12 cellular contexts compared by ENCODE assay signal in the genomic region with DNA sequence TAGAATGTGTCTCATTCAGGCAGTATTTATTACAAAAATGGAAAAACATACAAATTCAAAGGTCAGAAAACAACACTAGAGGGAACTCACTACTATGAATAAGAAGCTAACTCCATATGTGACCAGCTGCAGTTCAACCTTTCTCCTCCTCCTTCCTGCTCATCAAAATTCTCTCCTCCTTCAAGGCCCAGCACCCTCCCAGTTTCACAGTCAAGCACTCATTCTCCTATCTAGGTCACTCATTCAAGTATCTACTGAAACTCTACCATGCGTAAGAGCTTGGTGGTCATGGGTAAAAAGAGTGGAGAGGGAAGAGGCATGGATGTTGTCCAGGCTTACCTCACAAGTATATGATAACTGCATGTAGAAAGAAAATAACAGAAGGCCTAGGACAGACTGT. TPM values are rescaled to one million over a fixed set of nuclear protein-coding genes. Genes with fewer than 3 reads are reported as not detected.
DNase-seq lines count a peak whose midpoint lies in the region; ATAC-seq, FAIRE-seq and TF ChIP-seq lines count a peak whose summit lies in the region.
"Had no signal": no experiment of that assay in that cellular context is flagged by ENCODE, and none has a peak within 500 bp of the region (broad histone marks: within the 10 kb centered on the region; RNA-seq: fewer than 3 reads in every experiment).

No MANE protein-coding gene starts in this region.

- no peaks in the 10 kb centered on the region for H3K27me3 Mint-ChIP-seq in endodermal cell (ENCODE audit: insufficient read depth)
- H3K27me3 Mint-ChIP-seq in activated CD4-positive, alpha-beta memory T cell treated with anti-CD3 and anti-CD28 coated beads, Interleukin-2, amount 10 ng/mL, durations not matched to agents 7 days and 5 days: no peaks in the 10 kb centered on the region

- H3K27ac ChIP-seq in endodermal cell (ENCODE audit: low read depth, low read length): no peak overlapping the region
- H3K27ac ChIP-seq in parathyroid adenoma: no peak overlapping the region
- no peak overlapping the region for H3K27ac ChIP-seq in transverse colon
- H3K27ac ChIP-seq: ascending aorta, epithelial cell of prostate had no signal

- H3K9me3 ChIP-seq in endodermal cell (ENCODE audit: control insufficient read depth, low read length) (peaks cover 10% of the 10 kb centered on the region), parathyroid adenoma (ENCODE audit: control insufficient read depth, low read length) (no peaks in the 10 kb centered on the region), transverse colon (no peaks in the 10 kb centered on the region)

- no peak overlapping the region for H2AFZ ChIP-seq in parathyroid adenoma

- peaks cover 2% of the 10 kb centered on the region for H3K36me3 Mint-ChIP-seq in endodermal cell (ENCODE audit: low read depth)
- H3K36me3 Mint-ChIP-seq in activated CD4-positive, alpha-beta memory T cell treated with anti-CD3 and anti-CD28 coated beads, Interleukin-2, amount 10 ng/mL, durations not matched to agents 7 days and 5 days (ENCODE audit: low read depth): peaks cover 6% of the 10 kb centered on the region

- H3K9ac ChIP-seq in endodermal cell (ENCODE audit: extremely low read depth, low read length, poor library complexity, severe bottlenecking): no peak overlapping the region
- H3K9ac ChIP-seq in parathyroid adenoma: no peak overlapping the region

- TF ChIP-seq POLR2A in transverse colon (IDR thresholded peaks at IDR 0.05): no peak

- in situ Hi-C loops in transverse colon (cut with MboI; ENCODE audit: low pct_ligation_motif_present in 1 of 4, low pct_unique_long_range_greater_than_20kb in 1 of 4, low sequenced_read_pairs in 3 of 4): no loop called here

- H3K4me3 Mint-ChIP-seq in endodermal cell: no peak overlapping the region
- no peak overlapping the region for H3K4me3 Mint-ChIP-seq in activated CD4-positive, alpha-beta memory T cell treated with anti-CD3 and anti-CD28 coated beads, Interleukin-2, amount 10 ng/mL, durations not matched to agents 7 days and 5 days

- H3K79me2 ChIP-seq in parathyroid adenoma: peaks cover 11% of the 10 kb centered on the region

- H3K27ac Mint-ChIP-seq in endodermal cell: peak overlapping the region; percentile 15
- no peak overlapping the region for H3K27ac Mint-ChIP-seq in activated CD4-positive, alpha-beta memory T cell treated with anti-CD3 and anti-CD28 coated beads, Interleukin-2, amount 10 ng/mL, durations not matched to agents 7 days and 5 days

- ATAC-seq in HG03342 (IDR thresholded peaks at IDR 0.05; ENCODE audit: unreplicated experiment): peak; percentile 72

- CTCF ChIA-PET in activated CD4-positive, alpha-beta memory T cell treated with anti-CD3 and anti-CD28 coated beads, Interleukin-2, amount 10 ng/mL, durations not matched to agents 7 days and 5 days (lab: Charles Lee): no interaction called here

- intact Hi-C loops in transverse colon (cut with DNase I; ENCODE audit: low total_unique reads): no loop called here

- H3K4me3 ChIP-seq in endodermal cell (ENCODE audit: low read length) (no peak overlapping the region), parathyroid adenoma (ENCODE audit: low read depth, low read length) (no peak overlapping the region), transverse colon (no peak overlapping the region)
- H3K4me3 ChIP-seq: ascending aorta had no signal

- H3K4me1 ChIP-seq in endodermal cell (ENCODE audit: control insufficient read depth, insufficient read depth, low read length): peaks cover 8% of the 10 kb centered on the region
- peaks cover 15% of the 10 kb centered on the region for H3K4me1 ChIP-seq in parathyroid adenoma
- peaks cover 5 to 47% (median 28%) of the 10 kb centered on the region in 4 donors for H3K4me1 ChIP-seq in transverse colon

- POLR2A ChIA-PET in activated CD4-positive, alpha-beta memory T cell treated with anti-CD3 and anti-CD28 coated beads, Interleukin-2, amount 10 ng/mL, durations not matched to agents 7 days and 5 days (lab: Charles Lee): no interaction called here

- peaks cover 45% of the 10 kb centered on the region for H3K4me1 Mint-ChIP-seq in endodermal cell
- H3K4me1 Mint-ChIP-seq in activated CD4-positive, alpha-beta memory T cell treated with anti-CD3 and anti-CD28 coated beads, Interleukin-2, amount 10 ng/mL, durations not matched to agents 7 days and 5 days: peaks cover 8% of the 10 kb centered on the region

- peaks cover 2% of the 10 kb centered on the region for H3K36me3 ChIP-seq in endodermal cell (ENCODE audit: control insufficient read depth, insufficient read depth, low read length)
- no peaks in the 10 kb centered on the region for H3K36me3 ChIP-seq in parathyroid adenoma (ENCODE audit: control insufficient read depth, insufficient read depth, low read length)
- no peaks in the 10 kb centered on the region for H3K36me3 ChIP-seq in transverse colon
- H3K36me3 ChIP-seq: ascending aorta had no signal

- TF ChIP-seq CTCF in endodermal cell (conservative IDR thresholded peaks at IDR 0.05) (no peak), parathyroid adenoma (IDR thresholded peaks at IDR 0.05) (no peak), transverse colon (IDR thresholded peaks at IDR 0.05) (no peak)

- peak; percentile 68 for FAIRE-seq in GM19239 (lab: Jason Lieb, UNC)

- H3K9me3 Mint-ChIP-seq in endodermal cell: peaks cover 7% of the 10 kb centered on the region
- H3K9me3 Mint-ChIP-seq in activated CD4-positive, alpha-beta memory T cell treated with anti-CD3 and anti-CD28 coated beads, Interleukin-2, amount 10 ng/mL, durations not matched to agents 7 days and 5 days: peaks cover 1% of the 10 kb centered on the region

- no peak for DNase-seq in GM19239 (ENCODE audit: insufficient read length, low spot score)
- no peak for DNase-seq in endodermal cell
- DNase-seq in DMS114 treated with DMSO at 0.1 percent for 48 hours (lab: John Stamatoyannopoulos, UW; ENCODE audit: unreplicated experiment): no peak
- DNase-seq in transverse colon: no peak
- DNase-seq in activated CD4-positive, alpha-beta memory T cell treated with anti-CD3 and anti-CD28 coated beads, Interleukin-2, amount 10 ng/mL, durations not matched to agents 7 days and 5 days: no peak
- DNase-seq: KBM-7; NCI-H226; stimulated activated CD4-positive, alpha-beta T cell treated with anti-CD3 and anti-CD28 coated beads, Interleukin-15, amount 100 ng/mL, for 24 hours had no signal

- no peak for TF ChIP-seq EP300 in transverse colon (IDR thresholded peaks at IDR 0.05; ENCODE audit: low read depth)

- H3K27me3 ChIP-seq in endodermal cell (ENCODE audit: control insufficient read depth, insufficient read depth, low read length, poor library complexity, severe bottlenecking) (no peaks in the 10 kb centered on the region), parathyroid adenoma (ENCODE audit: control insufficient read depth, insufficient read depth, low read length) (no peaks in the 10 kb centered on the region), transverse colon (no peaks in the 10 kb centered on the region)
- H3K27me3 ChIP-seq: ascending aorta had no signal

- peak overlapping the region; percentile 48 for H3K4me2 ChIP-seq in parathyroid adenoma (ENCODE audit: low read length)

- WGBS in endodermal cell (ENCODE audit: insufficient coverage in 1 of 2, insufficient read length in 1 of 2), 2 experiments: 94% methylated on average over 1 of the region's 1 CpG; no CpG with 5 or more reads in 1 of the 2 experiments
- WGBS in transverse colon (ENCODE audit: low coverage in 1 of 2), 2 donors: 80 to 82% methylated on average over 1 of the region's 1 CpG

RNA-seq across cellular contexts. Expression of gene ECPAS, which starts 27.6 kb away (rescaled TPM):
- total RNA-seq in endodermal cell (10 to 100 TPM; 54.7 to 65.5 TPM), transverse colon (10 to 100 TPM; 69.2 to 88.8 (median 77.0) TPM)
- polyA plus RNA-seq in endodermal cell (2013, experiment 1 of 2): 37.9 TPM
- polyA plus RNA-seq in endodermal cell (2013, experiment 2 of 2): 35.1 TPM
- total RNA-seq in activated CD4-positive, alpha-beta memory T cell treated with anti-CD3 and anti-CD28 coated beads, Interleukin-2, amount 10 ng/mL, durations not matched to agents 7 days and 5 days: 10 to 100 TPM; 66.0 to 68.1 TPM
